ENCODE assay signal across 19 cellular contexts in the genomic region with DNA sequence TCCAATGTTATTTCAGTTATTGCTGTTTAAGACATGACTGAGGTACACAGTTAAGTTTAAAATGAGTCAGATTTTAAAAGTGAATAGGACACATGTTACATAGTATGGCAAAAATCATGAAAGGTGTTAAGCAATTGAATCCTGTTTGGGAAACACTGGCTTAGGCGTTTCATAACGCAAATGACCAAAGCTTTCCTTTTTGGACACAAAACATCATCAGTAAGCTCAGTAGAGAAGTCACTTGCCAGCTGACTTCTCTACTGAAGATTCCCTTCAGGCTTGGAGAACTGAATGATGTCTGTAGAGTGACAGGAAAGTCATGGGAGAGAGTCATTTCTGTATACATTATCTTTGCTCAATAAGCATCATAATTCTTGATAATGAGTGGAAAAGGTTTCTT.
"Had no signal": no experiment of that assay in that cellular context is flagged by ENCODE, and none has a peak within 500 bp of the region (broad histone marks: within the 10 kb centered on the region; RNA-seq: fewer than 3 reads in every experiment).

No MANE protein-coding gene starts in this region.

- DNase-seq: activated B cell treated with CpG ODN at 0.5 μM for 24 hours; activated CD4-positive, alpha-beta memory T cell treated with anti-CD3 and anti-CD28 coated beads, Interleukin-2, amount 10 ng/mL, durations not matched to agents 7 days and 5 days; activated CD4-positive, alpha-beta T cell treated with anti-CD3 and anti-CD28 coated beads for 4 hours; activated CD8-positive, alpha-beta memory T cell treated with anti-CD3 and anti-CD28 coated beads, Interleukin-2, amount 10 ng/mL, durations not matched to agents 7 days and 5 days; activated naive CD4-positive, alpha-beta T cell treated with Interleukin-2 at 50 U/mL for 16 hours; activated naive CD8-positive, alpha-beta T cell treated with anti-CD3 and anti-CD28 coated beads, Interleukin-2, amount 50 U/mL, for 24 hours; activated T-cell treated with anti-CD3 and anti-CD28 coated beads, Interleukin-2, amount 50 U/mL, for 1 hour; aorta; brain microvascular endothelial cell; cortex of kidney; erythroblast; retina; stimulated activated CD4-positive, alpha-beta T cell treated with anti-CD3 and anti-CD28 coated beads, Interleukin-12 subunit alpha, Interleukin-12 subunit beta, amount 100 ng/mL, for 4 hours; stimulated activated CD4-positive, alpha-beta T cell treated with anti-CD3 and anti-CD28 coated beads, Interleukin-1b, Interleukin-23, amount 100 ng/mL, for 48 hours; stimulated activated naive CD8-positive, alpha-beta T cell treated with anti-CD3 and anti-CD28 coated beads, Interleukin-15, Interleukin-2, amounts not matched to agents 100 U/mL and 50 U/mL, for 24 hours; substantia nigra; T-helper 1 cell; T-helper 9 cell; tibial artery had no signal

- H3K9me3 ChIP-seq: tibial artery had no signal

- H3K4me3 ChIP-seq: tibial artery had no signal

- H3K27ac ChIP-seq: brain microvascular endothelial cell, tibial artery had no signal

- H3K27me3 ChIP-seq: brain microvascular endothelial cell, tibial artery had no signal

- H3K4me1 ChIP-seq: tibial artery had no signal
